In genomic region chr22:49240016-49240380, GRCh38 we compare ENCODE assay signal across 18 cellular contexts.
A peak's percentile ranks its signal among the peaks of the same experiment; 100 is the strongest.
DNase-seq lines count a peak whose midpoint lies in the region; ATAC-seq, FAIRE-seq and TF ChIP-seq lines count a peak whose summit lies in the region.
"Had no signal": no experiment of that assay in that cellular context is flagged by ENCODE, and none has a peak within 500 bp of the region (broad histone marks: within the 10 kb centered on the region; RNA-seq: fewer than 3 reads in every experiment).

No MANE protein-coding gene starts in this region.

- no peaks in the 10 kb centered on the region for H3K9me3 ChIP-seq in left ventricle myocardium inferior (replicated peaks)
- H3K9me3 ChIP-seq in H1 (ENCODE audit: insufficient read depth in 2 of 2, low read depth in 1 of 2, low read length in 1 of 2), result no peaks in the 10 kb centered on the region
- H3K9me3 ChIP-seq: BLaER1 had no signal

- H3K27ac Mint-ChIP-seq in osteocyte (ENCODE audit: unreplicated experiment) (no peak overlapping the region), type B pancreatic cell (no peak overlapping the region), WTC11 (no peak overlapping the region)
- no peak overlapping the region for H3K27ac Mint-ChIP-seq in stimulated activated effector memory CD8-positive, alpha-beta T cell treated with anti-CD3 and anti-CD28 coated beads, Interleukin-12 subunit alpha, Interleukin-12 subunit beta, amount 100 ng/mL, for 72 hours
- H3K27ac Mint-ChIP-seq: CD4-positive, alpha-beta memory T cell; HFFc6 had no signal

- H3K36me3 Mint-ChIP-seq in osteocyte (ENCODE audit: unreplicated experiment) (no peaks in the 10 kb centered on the region), type B pancreatic cell (no peaks in the 10 kb centered on the region), WTC11 (no peaks in the 10 kb centered on the region)
- H3K36me3 Mint-ChIP-seq in stimulated activated effector memory CD8-positive, alpha-beta T cell treated with anti-CD3 and anti-CD28 coated beads, Interleukin-12 subunit alpha, Interleukin-12 subunit beta, amount 100 ng/mL, for 72 hours, result no peaks in the 10 kb centered on the region
- H3K36me3 Mint-ChIP-seq: CD14-positive monocyte; CD4-positive, alpha-beta memory T cell had no signal

- no peak overlapping the region for H3K18ac ChIP-seq in H1 (ENCODE audit: extremely low read depth, low read length)

- H3K9me3 Mint-ChIP-seq in osteocyte (ENCODE audit: unreplicated experiment) (peaks cover 3% of the 10 kb centered on the region), type B pancreatic cell (no peaks in the 10 kb centered on the region), WTC11 (peaks cover 13% of the 10 kb centered on the region; the same call in 1 of the 2 replicates)
- H3K9me3 Mint-ChIP-seq in stimulated activated effector memory CD8-positive, alpha-beta T cell treated with anti-CD3 and anti-CD28 coated beads, Interleukin-12 subunit alpha, Interleukin-12 subunit beta, amount 100 ng/mL, for 72 hours, result no peaks in the 10 kb centered on the region
- H3K9me3 Mint-ChIP-seq: CD4-positive, alpha-beta memory T cell had no signal

- no peak for TF ChIP-seq RAD21 in H1 (IDR thresholded peaks at IDR 0.05 in 1 of 2, conservative IDR thresholded peaks at IDR 0.05 in 1 of 2; ENCODE audit: low read depth in 2 of 2, low read length in 2 of 2)

- DNase-seq in cardiac septum (ENCODE audit: low spot score), result peak; percentile 29
- DNase-seq in left ventricle myocardium inferior, result no peak
- DNase-seq in H1 (ENCODE audit: low read depth in 1 of 2, low spot score in 2 of 2), result no peak
- DNase-seq in osteocyte (ENCODE audit: extremely low spot score, unreplicated experiment), result peak; percentile 65
- DNase-seq in type B pancreatic cell (ENCODE audit: extremely low spot score, unreplicated experiment), result peak; percentile 52
- DNase-seq in stimulated activated effector memory CD8-positive, alpha-beta T cell treated with anti-CD3 and anti-CD28 coated beads, Interleukin-12 subunit alpha, Interleukin-12 subunit beta, amount 100 ng/mL, for 72 hours (ENCODE audit: low spot score in 2 of 2), result no peak
- no peak for DNase-seq in WTC11 (ENCODE audit: low spot score)
- DNase-seq: 8988T; CD4-positive, alpha-beta memory T cell; DMS79 treated with DMSO at 0.1 percent for 48 hours; GF-D8; HFFc6; IMR-90 had no signal

- H3K4me1 Mint-ChIP-seq in osteocyte (ENCODE audit: unreplicated experiment), result no peaks in the 10 kb centered on the region
- H3K4me1 Mint-ChIP-seq in type B pancreatic cell (ENCODE audit: unreplicated experiment), result no peaks in the 10 kb centered on the region
- no peaks in the 10 kb centered on the region for H3K4me1 Mint-ChIP-seq in stimulated activated effector memory CD8-positive, alpha-beta T cell treated with anti-CD3 and anti-CD28 coated beads, Interleukin-12 subunit alpha, Interleukin-12 subunit beta, amount 100 ng/mL, for 72 hours
- H3K4me1 Mint-ChIP-seq in WTC11, result peaks cover 9% of the 10 kb centered on the region
- H3K4me1 Mint-ChIP-seq: CD14-positive monocyte; CD4-positive, alpha-beta memory T cell had no signal

- peaks cover 8% of the 10 kb centered on the region; the same call in 1 of the 2 replicates for H3K23me2 ChIP-seq in H1 (ENCODE audit: low read depth, low read length)

- H3K23ac ChIP-seq in H1 (ENCODE audit: insufficient read length), result no peak overlapping the region

- H3K27ac ChIP-seq in left ventricle myocardium inferior (replicated peaks) (no peak overlapping the region), H1 (ENCODE audit: low read depth, low read length) (no peak overlapping the region)
- H3K27ac ChIP-seq: BLaER1 had no signal

- no peak overlapping the region for H2BK12ac ChIP-seq in H1 (ENCODE audit: low read depth, low read length)

- TF ChIP-seq POLR2A in H1 (IDR thresholded peaks at IDR 0.05; ENCODE audit: control extremely low read depth in 1 of 2, low read depth in 2 of 2, low read length in 2 of 2), result no peak

- CTCF ChIA-PET in H1 (lab: Charles Lee; ENCODE audit: partially characterized antibody) (interaction anchor here (0.9 to 1.0 kb wide), 2 partner anchors 9 to 65 kb away, joined by 4 read pairs; no protein-coding TSS in a partner anchor), WTC11 (lab: Charles Lee) (interaction anchor here (1.9 kb wide), 1 partner anchor 65 kb away, joined by 10 read pairs; no protein-coding TSS in a partner anchor)

- no peak overlapping the region for H2BK20ac ChIP-seq in H1 (ENCODE audit: low read length)

- H2BK120ac ChIP-seq in H1 (replicated peaks; ENCODE audit: low read depth, low read length), result no peak overlapping the region

- H3K9ac ChIP-seq in H1 (replicated peaks in 1 of 4; ENCODE audit: extremely low read depth in 1 of 4, low read depth in 3 of 4, low read length in 3 of 4), result no peak overlapping the region
- H3K9ac ChIP-seq: BLaER1 had no signal

- H4K5ac ChIP-seq in H1 (ENCODE audit: insufficient read length, low read depth, low read length), result no peak overlapping the region

- H3K4me3 Mint-ChIP-seq in osteocyte (ENCODE audit: unreplicated experiment), result no peak overlapping the region
- no peak overlapping the region for H3K4me3 Mint-ChIP-seq in type B pancreatic cell
- no peak overlapping the region for H3K4me3 Mint-ChIP-seq in stimulated activated effector memory CD8-positive, alpha-beta T cell treated with anti-CD3 and anti-CD28 coated beads, Interleukin-12 subunit alpha, Interleukin-12 subunit beta, amount 100 ng/mL, for 72 hours
- H3K4me3 Mint-ChIP-seq in WTC11, result no peak overlapping the region
- H3K4me3 Mint-ChIP-seq: CD14-positive monocyte; CD4-positive, alpha-beta memory T cell; HFFc6 had no signal

- FAIRE-seq in H1 (lab: Jason Lieb, UNC), result no peak
- FAIRE-seq: HTR-8/SVneo had no signal

- H3K4ac ChIP-seq in H1 (replicated peaks; ENCODE audit: insufficient read length, low read depth, low read length), result no peak overlapping the region

- no peaks in the 10 kb centered on the region for H3K4me1 ChIP-seq in left ventricle myocardium inferior
- no peaks in the 10 kb centered on the region; a peak in 1 of 7 replicates for H3K4me1 ChIP-seq in H1 (replicated peaks in 1 of 4; ENCODE audit: control insufficient read depth in 3 of 4, insufficient read depth in 4 of 4, low read length in 3 of 4)

- peak overlapping the region; percentile 16; the same call in 1 of the 2 replicates for H4K8ac ChIP-seq in H1 (ENCODE audit: extremely low read depth, insufficient read depth, low read length)

- ATAC-seq in stimulated activated effector memory CD8-positive, alpha-beta T cell treated with anti-CD3 and anti-CD28 coated beads, Interleukin-12 subunit alpha, Interleukin-12 subunit beta, amount 100 ng/mL, for 72 hours, result no peak
- ATAC-seq in WTC11 (no peak), HG02885 (IDR thresholded peaks at IDR 0.05; ENCODE audit: poor library complexity, unreplicated experiment) (no peak)
- ATAC-seq: HCT116 had no signal

- intact Hi-C loops in cardiac septum (cut with DNase I), result no loop called here
- intact Hi-C loops in left ventricle myocardium inferior (cut with micrococcal nuclease), result no loop called here

- H3K4me3 ChIP-seq in left ventricle myocardium inferior, result no peak overlapping the region
- H3K4me3 ChIP-seq in H1 (ENCODE audit: extremely low read depth in 1 of 4, insufficient read depth in 2 of 4, low read depth in 3 of 4, low read length in 4 of 4), result no peak overlapping the region
- H3K4me3 ChIP-seq: BLaER1 had no signal

- H3K27me3 Mint-ChIP-seq in osteocyte (ENCODE audit: unreplicated experiment) (no peaks in the 10 kb centered on the region), type B pancreatic cell (peaks cover 8% of the 10 kb centered on the region), WTC11 (ENCODE audit: low read depth) (no peaks in the 10 kb centered on the region; the same call in 1 of the 2 replicates)

- 94% methylated on average over 9 of the region's 9 CpGs; no CpG with 5 or more reads in 1 of the 2 experiments for WGBS in H1 (ENCODE audit: extremely low coverage in 1 of 2, insufficient coverage in 1 of 2, insufficient read length in 1 of 2, insufficient replicate concordance in 2 of 2, low coverage in 1 of 2, low lambda C conversion rate in 2 of 2, missing lambda C conversion rate in 1 of 2), 2 experiments

- no peaks in the 10 kb centered on the region for H3K79me1 ChIP-seq in H1 (ENCODE audit: low read depth, low read length)

- POLR2A ChIA-PET in H1 (lab: Charles Lee; ENCODE audit: partially characterized antibody) (no interaction called here), WTC11 (lab: Charles Lee) (no interaction called here)

- H3K14ac ChIP-seq in H1 (ENCODE audit: insufficient read length), result no peak overlapping the region

- no peak overlapping the region for H2BK15ac ChIP-seq in H1 (ENCODE audit: low read length)

- TF ChIP-seq CTCF in left ventricle myocardium inferior (IDR thresholded peaks at IDR 0.05; ENCODE audit: borderline replicate concordance), result no peak
- no peak for TF ChIP-seq CTCF in H1 (IDR thresholded peaks at IDR 0.05; ENCODE audit: control extremely low read depth in 1 of 3, insufficient read depth in 1 of 3, low read depth in 1 of 3, low read length in 3 of 3)
- TF ChIP-seq CTCF in osteocyte (IDR thresholded peaks at IDR 0.05), result no peak
- TF ChIP-seq CTCF in type B pancreatic cell (conservative IDR thresholded peaks at IDR 0.05), result no peak
- no peak for TF ChIP-seq CTCF in WTC11 (IDR thresholded peaks at IDR 0.05)

- H3K4me2 ChIP-seq in H1 (ENCODE audit: insufficient read depth in 1 of 2, low read depth in 2 of 2, low read length in 2 of 2), result no peak overlapping the region
- H3K4me2 ChIP-seq: BLaER1 had no signal

- no peak overlapping the region for H4K91ac ChIP-seq in H1 (replicated peaks; ENCODE audit: insufficient read length, low read length)

- no peaks in the 10 kb centered on the region for H4K20me1 ChIP-seq in H1 (replicated peaks in 1 of 2; ENCODE audit: control insufficient read depth in 1 of 2, insufficient read depth in 2 of 2, low read length in 2 of 2)

- H3K79me2 ChIP-seq in H1 (ENCODE audit: control insufficient read depth in 1 of 2, insufficient read depth in 2 of 2, low read length in 2 of 2), result no peaks in the 10 kb centered on the region

- TF ChIP-seq EP300 in H1 (IDR thresholded peaks at IDR 0.05; ENCODE audit: borderline replicate concordance in 1 of 2, low read depth in 2 of 2, low read length in 2 of 2), result no peak

- H2BK5ac ChIP-seq in H1 (ENCODE audit: low read depth, low read length), result no peak overlapping the region

- H3K27me3 ChIP-seq in left ventricle myocardium inferior (ENCODE audit: low read depth) (peaks cover 79% of the 10 kb centered on the region), H1 (replicated peaks in 1 of 4; ENCODE audit: control insufficient read depth in 3 of 4, extremely low read depth in 1 of 4, insufficient read depth in 3 of 4, low read length in 3 of 4) (no peaks in the 10 kb centered on the region)
- H3K27me3 ChIP-seq: BLaER1 had no signal

- H3K56ac ChIP-seq in H1 (replicated peaks; ENCODE audit: insufficient read length, low read depth, low read length), result no peak overlapping the region

- no peak overlapping the region for H2AFZ ChIP-seq in H1 (ENCODE audit: low read length)

- H3K36me3 ChIP-seq in left ventricle myocardium inferior, result no peaks in the 10 kb centered on the region
- H3K36me3 ChIP-seq in H1 (ENCODE audit: control insufficient read depth in 2 of 4, insufficient read depth in 4 of 4, low read length in 3 of 4), result no peaks in the 10 kb centered on the region
- H3K36me3 ChIP-seq: BLaER1 had no signal

- no peak overlapping the region for H2AK5ac ChIP-seq in H1 (ENCODE audit: low read depth, low read length)

Comparison
In these comparisons a context has a peak if more than half of its experiments do, and no peak if none do; other contexts are left out.
1. DNase-seq: peak in cardiac septum (single experiment), osteocyte (single experiment) and type B pancreatic cell (single experiment); none in left ventricle myocardium inferior (single experiment), H1 (0 of 2), stimulated activated effector memory CD8-positive, alpha-beta T cell treated with anti-CD3 and anti-CD28 coated beads, Interleukin-12 subunit alpha, Interleukin-12 subunit beta, amount 100 ng/mL, for 72 hours (0 of 2) and WTC11 (single experiment).